1 cellular context compared by ENCODE assay signal in genomic region chr17:75854111-75854748, GRCh38.
TF ChIP-seq lines count a peak whose summit lies in the region.

No MANE protein-coding gene starts in this region.

TF ChIP-seq in HepG2, 621 proteins besides CTCF, POLR2A, EP300 and RAD21 (continued from another document and continues in another):
- no peak for TF ChIP-seq GMEB1 (CRISPR knock-in tag; IDR thresholded peaks at IDR 0.05; ENCODE audit: borderline replicate concordance)
- no peak for TF ChIP-seq ZNF296 (CRISPR knock-in tag; conservative IDR thresholded peaks at IDR 0.05)
- TF ChIP-seq NFIB (CRISPR knock-in tag; IDR thresholded peaks at IDR 0.05; ENCODE audit: borderline replicate concordance), result no peak
- peak; percentile 77 for TF ChIP-seq FOSL2 (CRISPR knock-in tag; IDR thresholded peaks at IDR 0.05)
- TF ChIP-seq KAT2B (IDR thresholded peaks at IDR 0.05; ENCODE audit: borderline replicate concordance, low read depth, low read length), result no peak
- no peak for TF ChIP-seq ZNF615 (CRISPR knock-in tag; IDR thresholded peaks at IDR 0.05; ENCODE audit: borderline replicate concordance)
- no peak for TF ChIP-seq ZNF160 (CRISPR knock-in tag; IDR thresholded peaks at IDR 0.05)
- peak; percentile 31 for TF ChIP-seq ZFX (CRISPR knock-in tag; IDR thresholded peaks at IDR 0.05; ENCODE audit: low read depth)
- TF ChIP-seq ZNF337 (CRISPR knock-in tag; IDR thresholded peaks at IDR 0.05; ENCODE audit: borderline replicate concordance, low read depth), result no peak
- TF ChIP-seq SALL2 (CRISPR knock-in tag; IDR thresholded peaks at IDR 0.05), result no peak
- no peak for TF ChIP-seq CREBL2 (CRISPR knock-in tag; IDR thresholded peaks at IDR 0.05; ENCODE audit: borderline replicate concordance)
- no peak for TF ChIP-seq ZNF460 (CRISPR knock-in tag; IDR thresholded peaks at IDR 0.05; ENCODE audit: borderline replicate concordance)
- no peak for TF ChIP-seq ZNF557 (CRISPR knock-in tag; IDR thresholded peaks at IDR 0.05)
- TF ChIP-seq ATF3 (CRISPR knock-in tag; IDR thresholded peaks at IDR 0.05), result no peak
- TF ChIP-seq KIAA2018 (CRISPR knock-in tag; IDR thresholded peaks at IDR 0.05; ENCODE audit: borderline replicate concordance), result no peak
- TF ChIP-seq TCF7 (IDR thresholded peaks at IDR 0.05; ENCODE audit: low read depth), result no peak
- TF ChIP-seq MIER3 (CRISPR knock-in tag; IDR thresholded peaks at IDR 0.05; ENCODE audit: borderline replicate concordance), result 0 out of 2 replicates have a peak, but pooled peaks have one; percentile 13
- TF ChIP-seq KLF11 (CRISPR knock-in tag; IDR thresholded peaks at IDR 0.05), result no peak
- TF ChIP-seq ZNF788 (CRISPR knock-in tag; IDR thresholded peaks at IDR 0.05; ENCODE audit: borderline replicate concordance), result no peak
- no peak for TF ChIP-seq NR0B2 (CRISPR knock-in tag; IDR thresholded peaks at IDR 0.05)
- TF ChIP-seq DRAP1 (CRISPR knock-in tag; IDR thresholded peaks at IDR 0.05), result no peak
- TF ChIP-seq ZNF768 (CRISPR knock-in tag; IDR thresholded peaks at IDR 0.05), result no peak
- no peak for TF ChIP-seq IRF9 (CRISPR knock-in tag; IDR thresholded peaks at IDR 0.05; ENCODE audit: borderline replicate concordance)
- no peak for TF ChIP-seq ZNF260 (CRISPR knock-in tag; IDR thresholded peaks at IDR 0.05; ENCODE audit: borderline replicate concordance, low read depth)
- no peak for TF ChIP-seq ZNF101 (CRISPR knock-in tag; IDR thresholded peaks at IDR 0.05; ENCODE audit: borderline replicate concordance, low read depth)
- TF ChIP-seq CREM (IDR thresholded peaks at IDR 0.05), result no peak
- no peak for TF ChIP-seq CREM (CRISPR knock-in tag; IDR thresholded peaks at IDR 0.05)
- no peak for TF ChIP-seq ETV5 (CRISPR knock-in tag; IDR thresholded peaks at IDR 0.05; ENCODE audit: borderline replicate concordance)
- TF ChIP-seq FOXP1 (IDR thresholded peaks at IDR 0.05), result no peak
- TF ChIP-seq FOXP1 (CRISPR knock-in tag; IDR thresholded peaks at IDR 0.05), result no peak
- no peak for TF ChIP-seq SETDB1 (CRISPR knock-in tag; IDR thresholded peaks at IDR 0.05; ENCODE audit: borderline replicate concordance)
- TF ChIP-seq ARID2 (CRISPR knock-in tag; IDR thresholded peaks at IDR 0.05; ENCODE audit: borderline replicate concordance), result no peak
- no peak for TF ChIP-seq STAG1 (CRISPR knock-in tag; IDR thresholded peaks at IDR 0.05)
- TF ChIP-seq ZFP91 (CRISPR knock-in tag; IDR thresholded peaks at IDR 0.05; ENCODE audit: borderline replicate concordance), result no peak
- TF ChIP-seq GMEB2 (CRISPR knock-in tag; IDR thresholded peaks at IDR 0.05; ENCODE audit: low read depth), result no peak
- no peak for TF ChIP-seq ZNF251 (CRISPR knock-in tag; IDR thresholded peaks at IDR 0.05)
- no peak for TF ChIP-seq RERE (CRISPR knock-in tag; IDR thresholded peaks at IDR 0.05; ENCODE audit: low read depth)
- peak; percentile 63 for TF ChIP-seq MAFF (IDR thresholded peaks at IDR 0.05; ENCODE audit: low read depth, low read length)
- no peak for TF ChIP-seq ZNF672 (CRISPR knock-in tag; IDR thresholded peaks at IDR 0.05)
